In genomic region chr3:4584537-4585249, GRCh38 we compare ENCODE assay signal across 8 cellular contexts.
A peak's percentile ranks its signal among the peaks of the same experiment; 100 is the strongest.
DNase-seq lines count a peak whose midpoint lies in the region; ATAC-seq, FAIRE-seq and TF ChIP-seq lines count a peak whose summit lies in the region.

No MANE protein-coding gene starts in this region.

- H4K20me1 ChIP-seq in Loucy (ENCODE audit: insufficient read depth, low read length, poor library complexity, severe bottlenecking) (peaks cover 7% of the 10 kb centered on the region), K562 (replicated peaks; ENCODE audit: control insufficient read depth, insufficient read depth, low read length) (peaks cover 4% of the 10 kb centered on the region)

- CTCF ChIA-PET in K562 (lab: Yijun Ruan, JAX; ENCODE audit: low intra/inter-chr PET ratio), result no interaction called here

- H3K4me1 ChIP-seq in Loucy (ENCODE audit: insufficient read depth, low read length, poor library complexity, severe bottlenecking), result peaks cover 50% of the 10 kb centered on the region
- H3K4me1 ChIP-seq in K562 (replicated peaks in 1 of 2; ENCODE audit: control insufficient read depth in 2 of 2, insufficient read depth in 2 of 2, low read length in 2 of 2), result peaks cover 0 to 8% of the 10 kb centered on the region in 2 experiments; a peak in 3 of 5 replicates
- H3K4me1 ChIP-seq in uterus, result peaks cover 7 to 32% of the 10 kb centered on the region in 2 donors
- 0 out of 2 replicates have a peak, but pooled peaks cover 3% of the 10 kb centered on the region for H3K4me1 ChIP-seq in BE2C

- POLR2A ChIA-PET in K562 (lab: Yijun Ruan, JAX), result interaction anchor here (0.6 to 2.4 kb wide), 8 partner anchors 11 to 234 kb away, joined by 3 to 8 read pairs (median 4); no protein-coding TSS in a partner anchor

- BruUV-seq in K562 (replicated peaks; lab: Mats Ljungman, UMichigan), result no TSS peak

- H3K9ac ChIP-seq in Loucy (ENCODE audit: low read depth, low read length, poor library complexity, severe bottlenecking) (peak overlapping the region; percentile 67), K562 (ENCODE audit: insufficient read depth in 1 of 2, low read depth in 2 of 2, low read length in 2 of 2) (peak overlapping the region; percentile 21 to 31; a peak in 3 of 4 replicates)

- no peaks in the 10 kb centered on the region for H3K9me3 ChIP-seq in Loucy (ENCODE audit: insufficient read depth, low read depth, low read length)
- H3K9me3 ChIP-seq in K562 (replicated peaks; ENCODE audit: control insufficient read depth, insufficient read depth, low read depth, low read length), result no peaks in the 10 kb centered on the region
- no peaks in the 10 kb centered on the region for H3K9me3 ChIP-seq in uterus
- H3K9me3 ChIP-seq in BE2C, result no peaks in the 10 kb centered on the region

- intact Hi-C loops in K562 (cut with micrococcal nuclease), result loop anchor here (5.0 kb wide), 1 partner anchor 167 kb away; no protein-coding TSS in a partner anchor
- intact Hi-C loops in uterus (cut with DNase I; ENCODE audit: low total_unique reads), result loop anchor here (10.0 kb wide), 1 partner anchor 80 kb away; no protein-coding TSS in a partner anchor

- peaks cover 66% of the 10 kb centered on the region for H3K79me2 ChIP-seq in Loucy (ENCODE audit: insufficient read depth, low read length)
- no peaks in the 10 kb centered on the region for H3K79me2 ChIP-seq in K562 (ENCODE audit: control insufficient read depth, insufficient read depth, low read length)

- H3K9me2 ChIP-seq in Loucy (replicated peaks; ENCODE audit: low read depth, low read length), result no peaks in the 10 kb centered on the region

- H3K4me1 Mint-ChIP-seq in mesothelial cell of epicardium, result peaks cover 44% of the 10 kb centered on the region

- TF ChIP-seq RAD21 in K562 (CRISPR knock-in tag; conservative IDR thresholded peaks at IDR 0.05 in 1 of 2, IDR thresholded peaks at IDR 0.05 in 1 of 2), result peak; percentile 19 to 67; a peak in 3 of 4 replicates

- H3K4me3 Mint-ChIP-seq in mesothelial cell of epicardium, result peak overlapping the region; percentile 15

- H3K4me3 ChIP-seq in Loucy (ENCODE audit: low read length, poor library complexity, severe bottlenecking) (peak overlapping the region; percentile 64), K562 (no peak overlapping the region), uterus (peak overlapping the region; percentile 15 to 24), BE2C (ENCODE audit: low read depth, low read length) (no peak overlapping the region)

- H2AFZ ChIP-seq in Loucy (ENCODE audit: low read length) (no peak overlapping the region), K562 (ENCODE audit: low read depth, low read length) (peak overlapping the region; percentile 40; the same call in 1 of the 2 replicates)

- no peak for TF ChIP-seq POLR2A in K562 (conservative IDR thresholded peaks at IDR 0.05)
- TF ChIP-seq POLR2A in uterus (IDR thresholded peaks at IDR 0.05), result no peak

- peak overlapping the region; percentile 64 for H3K4me2 ChIP-seq in Loucy (ENCODE audit: low read depth, low read length, poor library complexity, severe bottlenecking)
- peak overlapping the region; percentile 37 for H3K4me2 ChIP-seq in K562 (ENCODE audit: insufficient read depth, low read length)

- WGBS in K562 (ENCODE audit: insufficient coverage, low coverage, missing lambda C conversion rate), result 39% methylated on average over 10 of the region's 10 CpGs

- H3K36me3 ChIP-seq in Loucy (ENCODE audit: insufficient read depth, low read length) (no peaks in the 10 kb centered on the region), K562 (ENCODE audit: control insufficient read depth, insufficient read depth, low read length) (no peaks in the 10 kb centered on the region), uterus (no peaks in the 10 kb centered on the region), BE2C (no peaks in the 10 kb centered on the region)

- H3K27me3 ChIP-seq in Loucy (ENCODE audit: insufficient read depth, low read length, poor library complexity, severe bottlenecking), result no peaks in the 10 kb centered on the region
- no peaks in the 10 kb centered on the region; a peak in 1 of 5 replicates for H3K27me3 ChIP-seq in K562 (ENCODE audit: control insufficient read depth in 2 of 2, insufficient read depth in 2 of 2, low read length in 2 of 2)
- no peaks in the 10 kb centered on the region for H3K27me3 ChIP-seq in uterus
- no peaks in the 10 kb centered on the region for H3K27me3 ChIP-seq in BE2C

- TF ChIP-seq EP300 in K562 (IDR thresholded peaks at IDR 0.05; ENCODE audit: low read length), result no peak

- H3K27ac Mint-ChIP-seq in mesothelial cell of epicardium, result peak overlapping the region; percentile 74

- in situ Hi-C loops in K562 (cut with MboI), result no loop called here

- peak; percentile 30 for DNase-seq in stimulated activated CD4-positive, alpha-beta T cell treated with anti-CD3 and anti-CD28 coated beads, Interleukin-15, amount 100 ng/mL, for 24 hours
- no peak for DNase-seq in stimulated activated CD4-positive, alpha-beta T cell treated with anti-CD3 and anti-CD28 coated beads, Interleukin-12 subunit alpha, Interleukin-12 subunit beta, amount 100 ng/mL, for 4 hours
- peak in 1 of 4 experiments; percentile 39 for DNase-seq in K562 (ENCODE audit: extremely low read depth in 1 of 4, low spot score in 3 of 4)
- DNase-seq in mesothelial cell of epicardium (ENCODE audit: low spot score in 2 of 2, unreplicated experiment in 2 of 2), result no peak
- DNase-seq in uterus, result peak; percentile 50 to 62
- DNase-seq in BE2C, result no peak

- no peaks in the 10 kb centered on the region for H3K9me1 ChIP-seq in K562 (ENCODE audit: control insufficient read depth, insufficient read depth, low read length)

- H3K36me3 Mint-ChIP-seq in mesothelial cell of epicardium, result no peaks in the 10 kb centered on the region

- FAIRE-seq in K562 (lab: Jason Lieb, UNC), result no peak

- ATAC-seq in K562 (peak; percentile 25; the same call in 1 of the 3 replicates), HG03520 (IDR thresholded peaks at IDR 0.05; ENCODE audit: unreplicated experiment) (no peak)

- H3K9me3 Mint-ChIP-seq in mesothelial cell of epicardium, result no peaks in the 10 kb centered on the region

- H3K27me3 Mint-ChIP-seq in mesothelial cell of epicardium (ENCODE audit: low read depth), result no peaks in the 10 kb centered on the region

- H3F3A ChIP-seq in Loucy (ENCODE audit: low read depth), result no peaks in the 10 kb centered on the region

- TF ChIP-seq CTCF in Loucy (conservative IDR thresholded peaks at IDR 0.05; ENCODE audit: low read length), result no peak
- peak in 2 of 3 experiments; percentile 23 to 58; a peak in 2 of 6 replicates for TF ChIP-seq CTCF in K562 (IDR thresholded peaks at IDR 0.05 in 2 of 3, conservative IDR thresholded peaks at IDR 0.05 in 1 of 3; ENCODE audit: insufficient read depth in 2 of 3, low read depth in 1 of 3, low read length in 3 of 3)
- no peak for TF ChIP-seq CTCF in mesothelial cell of epicardium (IDR thresholded peaks at IDR 0.05; ENCODE audit: unreplicated experiment)
- TF ChIP-seq CTCF in uterus (IDR thresholded peaks at IDR 0.05), result peak in 2 of 4 experiments; percentile 23 to 36
- no peak for TF ChIP-seq CTCF in BE2C (IDR thresholded peaks at IDR 0.05; ENCODE audit: low read depth, low read length)

- H3K27ac ChIP-seq in K562 (ENCODE audit: extremely low read depth, low read depth, low read length), result no peak overlapping the region
- peak overlapping the region; percentile 84 to 95 for H3K27ac ChIP-seq in uterus

TF ChIP-seq in K562, 482 proteins besides CTCF, POLR2A, EP300 and RAD21 (continues in another document):
- TF ChIP-seq HDAC6 (IDR thresholded peaks at IDR 0.05; ENCODE audit: low read depth, low read length), result no peak
- peak; percentile 32 for TF ChIP-seq VEZF1 (CRISPR knock-in tag; IDR thresholded peaks at IDR 0.05)
- no peak for TF ChIP-seq HINFP (tag; conservative IDR thresholded peaks at IDR 0.05; ENCODE audit: low read depth)

Comparison
In these comparisons a context has a peak if more than half of its experiments do, and no peak if none do; other contexts are left out.
1. DNase-seq: peak in stimulated activated CD4-positive, alpha-beta T cell treated with anti-CD3 and anti-CD28 coated beads, Interleukin-15, amount 100 ng/mL, for 24 hours (single experiment) and uterus (2 of 2); none in stimulated activated CD4-positive, alpha-beta T cell treated with anti-CD3 and anti-CD28 coated beads, Interleukin-12 subunit alpha, Interleukin-12 subunit beta, amount 100 ng/mL, for 4 hours (single experiment), mesothelial cell of epicardium (0 of 2) and BE2C (single experiment).
2. H3K4me3 ChIP-seq: peak in Loucy (single experiment) and uterus (2 of 2); none in K562 (single experiment) and BE2C (single experiment).
3. CTCF ChIP-seq: peak in K562 (2 of 3); none in Loucy (single experiment), mesothelial cell of epicardium (single experiment) and BE2C (single experiment).